12 cellular contexts compared by ENCODE assay signal in genomic region chr13:94825507-94825906, GRCh38.
DNase-seq lines count a peak whose midpoint lies in the region; ATAC-seq and TF ChIP-seq lines count a peak whose summit lies in the region.
"Had no signal": no experiment of that assay in that cellular context is flagged by ENCODE, and none has a peak within 500 bp of the region (broad histone marks: within the 10 kb centered on the region; RNA-seq: fewer than 3 reads in every experiment).

No MANE protein-coding gene starts in this region.

- H3K4me3 ChIP-seq in colonic mucosa (no peak overlapping the region), aorta (ENCODE audit: low read length in 2 of 2) (no peak overlapping the region), vagina (no peak overlapping the region)

- H3K36me3 ChIP-seq in colonic mucosa (no peaks in the 10 kb centered on the region), aorta (ENCODE audit: control insufficient read depth in 1 of 2, insufficient read depth in 2 of 2, low read length in 1 of 2) (no peaks in the 10 kb centered on the region), vagina (no peaks in the 10 kb centered on the region)

- H3K9me3 ChIP-seq in colonic mucosa (no peaks in the 10 kb centered on the region), aorta (ENCODE audit: control insufficient read depth, low read length) (no peaks in the 10 kb centered on the region), vagina (no peaks in the 10 kb centered on the region)

- TF ChIP-seq POLR2A in vagina (IDR thresholded peaks at IDR 0.05), result no peak

- ATAC-seq in Right ventricle myocardium inferior (peak; percentile 84), left colon (no peak), aorta (ENCODE audit: low FRiP score) (peak; percentile 22), HG02610 (IDR thresholded peaks at IDR 0.05; ENCODE audit: unreplicated experiment) (no peak)

- H3K27ac ChIP-seq in colonic mucosa, result no peak overlapping the region
- no peak overlapping the region for H3K27ac ChIP-seq in aorta (ENCODE audit: low read depth in 1 of 2, low read length in 2 of 2)
- H3K27ac ChIP-seq in vagina, result no peak overlapping the region

- intact Hi-C loops in Right ventricle myocardium inferior (cut with DNase I) (no loop called here), cardiac septum (cut with DNase I) (no loop called here), colonic mucosa (cut with DNase I) (no loop called here), left colon (cut with DNase I, micrococcal nuclease) (no loop called here), aorta (cut with DNase I) (no loop called here), vagina (cut with DNase I) (no loop called here)

- H3K9ac ChIP-seq in colonic mucosa (ENCODE audit: low read depth in 2 of 2, low read length in 2 of 2), result no peak overlapping the region

- H3K4me1 ChIP-seq in colonic mucosa (no peaks in the 10 kb centered on the region), aorta (ENCODE audit: control insufficient read depth in 1 of 2, insufficient read depth in 2 of 2, low read length in 2 of 2) (no peaks in the 10 kb centered on the region), vagina (no peaks in the 10 kb centered on the region)

- 14 to 16% methylated on average over 5 of the region's 5 CpGs for WGBS in aorta, 2 donors

- H3K27me3 ChIP-seq in colonic mucosa (no peaks in the 10 kb centered on the region), aorta (ENCODE audit: control insufficient read depth in 1 of 2, insufficient read depth in 2 of 2, low read length in 1 of 2) (no peaks in the 10 kb centered on the region), vagina (no peaks in the 10 kb centered on the region)

- DNase-seq in Right ventricle myocardium inferior (ENCODE audit: missing footprints) (peak; percentile 73), cardiac septum (ENCODE audit: low spot score) (no peak), colonic mucosa (peak; percentile 28), left colon (peak; percentile 26 to 39), aorta (peak in 1 of 2 donors; percentile 69), vagina (ENCODE audit: extremely low spot score in 2 of 2) (no peak)
- no peak for DNase-seq in activated T-cell treated with anti-CD3 and anti-CD28 coated beads, Interleukin-2, amount 50 U/mL, for 1 hour
- DNase-seq: ACHN; activated T-cell treated with anti-CD3 and anti-CD28 coated beads, Interleukin-2, amount 50 U/mL, for 24 hours; KG1; stimulated activated naive CD4-positive, alpha-beta T cell had no signal

- TF ChIP-seq CTCF in colonic mucosa (IDR thresholded peaks at IDR 0.05) (no peak), vagina (IDR thresholded peaks at IDR 0.05) (no peak)

Comparison
In these comparisons a context has a peak if more than half of its experiments do, and no peak if none do; other contexts are left out.
1. DNase-seq: peak in Right ventricle myocardium inferior (single experiment), colonic mucosa (single experiment) and left colon (2 of 2); none in cardiac septum (single experiment), activated T-cell treated with anti-CD3 and anti-CD28 coated beads, Interleukin-2, amount 50 U/mL, for 1 hour (single experiment) and vagina (0 of 2).
2. ATAC-seq: peak in Right ventricle myocardium inferior (single experiment) and aorta (single experiment); none in left colon (single experiment) and HG02610 (single experiment).